Comparison of ENCODE assay signal across 17 cellular contexts in genomic region chr13:110015253-110015652, GRCh38.
DNase-seq lines count a peak whose midpoint lies in the region; ATAC-seq, FAIRE-seq and TF ChIP-seq lines count a peak whose summit lies in the region.
"Had no signal": no experiment of that assay in that cellular context is flagged by ENCODE, and none has a peak within 500 bp of the region (broad histone marks: within the 10 kb centered on the region; RNA-seq: fewer than 3 reads in every experiment).

No MANE protein-coding gene starts in this region.

- no peak for TF ChIP-seq POLR2A in thyroid gland (IDR thresholded peaks at IDR 0.05)
- no peak for TF ChIP-seq POLR2A in H54 (IDR thresholded peaks at IDR 0.05; ENCODE audit: low read depth, low read length)

- no peak overlapping the region for H3K27ac Mint-ChIP-seq in stimulated activated effector memory CD8-positive, alpha-beta T cell treated with anti-CD3 and anti-CD28 coated beads, Interleukin-12 subunit alpha, Interleukin-12 subunit beta, amount 100 ng/mL, for 72 hours
- H3K27ac Mint-ChIP-seq: IgD-negative memory B cell, neural progenitor cell had no signal

- H3K27ac ChIP-seq in thyroid gland, result no peak overlapping the region
- H3K27ac ChIP-seq: neural progenitor cell, tibial nerve had no signal

- no peaks in the 10 kb centered on the region for H3K27me3 ChIP-seq in thyroid gland
- H3K27me3 ChIP-seq: neural progenitor cell, tibial nerve had no signal

- intact Hi-C loops in thyroid gland (cut with DNase I), result no loop called here

- H3K4me1 Mint-ChIP-seq in stimulated activated effector memory CD8-positive, alpha-beta T cell treated with anti-CD3 and anti-CD28 coated beads, Interleukin-12 subunit alpha, Interleukin-12 subunit beta, amount 100 ng/mL, for 72 hours, result no peaks in the 10 kb centered on the region
- H3K4me1 Mint-ChIP-seq: IgD-negative memory B cell had no signal

- no peaks in the 10 kb centered on the region for H3K4me1 ChIP-seq in thyroid gland
- H3K4me1 ChIP-seq: neural progenitor cell had no signal

- H3K36me3 ChIP-seq in thyroid gland, result no peaks in the 10 kb centered on the region
- H3K36me3 ChIP-seq: neural progenitor cell, tibial nerve had no signal

- WGBS in thyroid gland, 2 donors, result 52 to 55% methylated on average over 6 of the region's 6 CpGs

- ATAC-seq in stimulated activated effector memory CD8-positive, alpha-beta T cell treated with anti-CD3 and anti-CD28 coated beads, Interleukin-12 subunit alpha, Interleukin-12 subunit beta, amount 100 ng/mL, for 72 hours, result no peak
- ATAC-seq in activated CD4-positive, CD25-positive, alpha-beta regulatory T cell treated with anti-CD3 and anti-CD28 coated beads, Interleukin-2, amount 50 U/mL, for 24 hours, result no peak

- H3K36me3 Mint-ChIP-seq in stimulated activated effector memory CD8-positive, alpha-beta T cell treated with anti-CD3 and anti-CD28 coated beads, Interleukin-12 subunit alpha, Interleukin-12 subunit beta, amount 100 ng/mL, for 72 hours, result no peaks in the 10 kb centered on the region
- H3K36me3 Mint-ChIP-seq: IgD-negative memory B cell, neural progenitor cell had no signal

- no peak overlapping the region for H3K4me3 ChIP-seq in epithelial cell of esophagus (ENCODE audit: low read length)
- H3K4me3 ChIP-seq in thyroid gland (replicated peaks in 1 of 3), result no peak overlapping the region
- H3K4me3 ChIP-seq: neural progenitor cell, tibial nerve had no signal

- H3K9me3 Mint-ChIP-seq in stimulated activated effector memory CD8-positive, alpha-beta T cell treated with anti-CD3 and anti-CD28 coated beads, Interleukin-12 subunit alpha, Interleukin-12 subunit beta, amount 100 ng/mL, for 72 hours, result peaks cover 2% of the 10 kb centered on the region

- DNase-seq in NCI-H1417 (lab: John Stamatoyannopoulos, UW) (peak; percentile 50 to 89 (median 61)), NCI-H1417 treated with DMSO at 0.1 percent for 48 hours (lab: John Stamatoyannopoulos, UW) (no peak), NCI-H345 (lab: John Stamatoyannopoulos, UW) (peak; percentile 84), epithelial cell of esophagus (ENCODE audit: low read depth) (peak; percentile 81), thyroid gland (peak; percentile 65 to 83), H54 (ENCODE audit: insufficient read length, low spot score) (no peak)
- no peak for DNase-seq in stimulated activated effector memory CD8-positive, alpha-beta T cell treated with anti-CD3 and anti-CD28 coated beads, Interleukin-12 subunit alpha, Interleukin-12 subunit beta, amount 100 ng/mL, for 72 hours (ENCODE audit: low spot score in 2 of 2)
- DNase-seq: 8988T; activated CD8-positive, alpha-beta memory T cell treated with anti-CD3 and anti-CD28 coated beads, Interleukin-2, amount 50 U/mL, for 48 hours; DMS 273 treated with DMSO at 0.1 percent for 48 hours; H7; NCI-H446 had no signal

- no peak for TF ChIP-seq CTCF in epithelial cell of esophagus (IDR thresholded peaks at IDR 0.05; ENCODE audit: insufficient read depth, low read depth, low read length, missing control alignments)
- TF ChIP-seq CTCF in thyroid gland (IDR thresholded peaks at IDR 0.05), result no peak

- H3K4me3 Mint-ChIP-seq in stimulated activated effector memory CD8-positive, alpha-beta T cell treated with anti-CD3 and anti-CD28 coated beads, Interleukin-12 subunit alpha, Interleukin-12 subunit beta, amount 100 ng/mL, for 72 hours, result no peak overlapping the region
- H3K4me3 Mint-ChIP-seq: IgD-negative memory B cell, neural progenitor cell had no signal

- no peaks in the 10 kb centered on the region for H3K9me3 ChIP-seq in thyroid gland
- H3K9me3 ChIP-seq: tibial nerve had no signal

- no peak for FAIRE-seq in H54 (lab: Jason Lieb, UNC)
- FAIRE-seq: small intestine had no signal

Comparison
In these comparisons a context has a peak if more than half of its experiments do, and no peak if none do; other contexts are left out.
1. DNase-seq: peak in NCI-H1417 (3 of 3), NCI-H345 (single experiment), epithelial cell of esophagus (single experiment) and thyroid gland (2 of 2); none in NCI-H1417 treated with DMSO at 0.1 percent for 48 hours (single experiment), stimulated activated effector memory CD8-positive, alpha-beta T cell treated with anti-CD3 and anti-CD28 coated beads, Interleukin-12 subunit alpha, Interleukin-12 subunit beta, amount 100 ng/mL, for 72 hours (0 of 2) and H54 (single experiment).